Comparison of ENCODE assay signal across 1 cellular context in genomic region chr2:68632026-68632425, GRCh38.
TF ChIP-seq lines count a peak whose summit lies in the region.

No MANE protein-coding gene starts in this region.

TF ChIP-seq in WTC11, 78 proteins besides CTCF, POLR2A, EP300 and RAD21 (continued from another document):
- TF ChIP-seq STAT6 (CRISPR knock-in tag; conservative IDR thresholded peaks at IDR 0.05; ENCODE audit: low read depth), result no peak
- TF ChIP-seq ZNF425 (CRISPR knock-in tag; conservative IDR thresholded peaks at IDR 0.05), result no peak
- TF ChIP-seq AR (CRISPR knock-in tag; IDR thresholded peaks at IDR 0.05), result no peak
- no peak for TF ChIP-seq E2F5 (CRISPR knock-in tag; IDR thresholded peaks at IDR 0.05)
- no peak for TF ChIP-seq NR1H2 (CRISPR knock-in tag; IDR thresholded peaks at IDR 0.05)
- no peak for TF ChIP-seq HMGXB4 (CRISPR knock-in tag; IDR thresholded peaks at IDR 0.05)
